In the genomic region with DNA sequence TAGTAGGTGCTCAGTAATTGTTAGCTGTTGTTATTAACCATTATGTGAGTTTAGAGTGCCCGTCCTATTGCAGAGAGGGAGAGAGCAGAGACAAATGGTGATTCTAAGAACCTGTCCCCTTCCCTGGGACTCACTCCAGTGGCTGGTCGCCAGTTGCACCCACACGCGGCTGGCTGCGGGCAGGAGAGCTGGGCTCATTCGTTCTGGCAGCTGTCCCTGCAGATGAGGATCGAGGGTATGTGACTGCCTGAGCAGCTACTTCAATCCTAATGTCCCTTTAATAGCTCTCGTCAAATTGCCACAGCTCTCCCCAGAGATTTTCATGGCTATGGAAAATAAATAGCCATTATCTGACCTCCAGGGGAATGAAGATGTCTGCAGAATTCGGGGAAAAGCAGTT, we compare ENCODE assay signal across 1 cellular context.
TF ChIP-seq lines count a peak whose summit lies in the region.

No MANE protein-coding gene starts in this region.

TF ChIP-seq in GM23338, 12 proteins besides CTCF, POLR2A, EP300 and RAD21 (continued from another document):
- TF ChIP-seq, protein P1, sequence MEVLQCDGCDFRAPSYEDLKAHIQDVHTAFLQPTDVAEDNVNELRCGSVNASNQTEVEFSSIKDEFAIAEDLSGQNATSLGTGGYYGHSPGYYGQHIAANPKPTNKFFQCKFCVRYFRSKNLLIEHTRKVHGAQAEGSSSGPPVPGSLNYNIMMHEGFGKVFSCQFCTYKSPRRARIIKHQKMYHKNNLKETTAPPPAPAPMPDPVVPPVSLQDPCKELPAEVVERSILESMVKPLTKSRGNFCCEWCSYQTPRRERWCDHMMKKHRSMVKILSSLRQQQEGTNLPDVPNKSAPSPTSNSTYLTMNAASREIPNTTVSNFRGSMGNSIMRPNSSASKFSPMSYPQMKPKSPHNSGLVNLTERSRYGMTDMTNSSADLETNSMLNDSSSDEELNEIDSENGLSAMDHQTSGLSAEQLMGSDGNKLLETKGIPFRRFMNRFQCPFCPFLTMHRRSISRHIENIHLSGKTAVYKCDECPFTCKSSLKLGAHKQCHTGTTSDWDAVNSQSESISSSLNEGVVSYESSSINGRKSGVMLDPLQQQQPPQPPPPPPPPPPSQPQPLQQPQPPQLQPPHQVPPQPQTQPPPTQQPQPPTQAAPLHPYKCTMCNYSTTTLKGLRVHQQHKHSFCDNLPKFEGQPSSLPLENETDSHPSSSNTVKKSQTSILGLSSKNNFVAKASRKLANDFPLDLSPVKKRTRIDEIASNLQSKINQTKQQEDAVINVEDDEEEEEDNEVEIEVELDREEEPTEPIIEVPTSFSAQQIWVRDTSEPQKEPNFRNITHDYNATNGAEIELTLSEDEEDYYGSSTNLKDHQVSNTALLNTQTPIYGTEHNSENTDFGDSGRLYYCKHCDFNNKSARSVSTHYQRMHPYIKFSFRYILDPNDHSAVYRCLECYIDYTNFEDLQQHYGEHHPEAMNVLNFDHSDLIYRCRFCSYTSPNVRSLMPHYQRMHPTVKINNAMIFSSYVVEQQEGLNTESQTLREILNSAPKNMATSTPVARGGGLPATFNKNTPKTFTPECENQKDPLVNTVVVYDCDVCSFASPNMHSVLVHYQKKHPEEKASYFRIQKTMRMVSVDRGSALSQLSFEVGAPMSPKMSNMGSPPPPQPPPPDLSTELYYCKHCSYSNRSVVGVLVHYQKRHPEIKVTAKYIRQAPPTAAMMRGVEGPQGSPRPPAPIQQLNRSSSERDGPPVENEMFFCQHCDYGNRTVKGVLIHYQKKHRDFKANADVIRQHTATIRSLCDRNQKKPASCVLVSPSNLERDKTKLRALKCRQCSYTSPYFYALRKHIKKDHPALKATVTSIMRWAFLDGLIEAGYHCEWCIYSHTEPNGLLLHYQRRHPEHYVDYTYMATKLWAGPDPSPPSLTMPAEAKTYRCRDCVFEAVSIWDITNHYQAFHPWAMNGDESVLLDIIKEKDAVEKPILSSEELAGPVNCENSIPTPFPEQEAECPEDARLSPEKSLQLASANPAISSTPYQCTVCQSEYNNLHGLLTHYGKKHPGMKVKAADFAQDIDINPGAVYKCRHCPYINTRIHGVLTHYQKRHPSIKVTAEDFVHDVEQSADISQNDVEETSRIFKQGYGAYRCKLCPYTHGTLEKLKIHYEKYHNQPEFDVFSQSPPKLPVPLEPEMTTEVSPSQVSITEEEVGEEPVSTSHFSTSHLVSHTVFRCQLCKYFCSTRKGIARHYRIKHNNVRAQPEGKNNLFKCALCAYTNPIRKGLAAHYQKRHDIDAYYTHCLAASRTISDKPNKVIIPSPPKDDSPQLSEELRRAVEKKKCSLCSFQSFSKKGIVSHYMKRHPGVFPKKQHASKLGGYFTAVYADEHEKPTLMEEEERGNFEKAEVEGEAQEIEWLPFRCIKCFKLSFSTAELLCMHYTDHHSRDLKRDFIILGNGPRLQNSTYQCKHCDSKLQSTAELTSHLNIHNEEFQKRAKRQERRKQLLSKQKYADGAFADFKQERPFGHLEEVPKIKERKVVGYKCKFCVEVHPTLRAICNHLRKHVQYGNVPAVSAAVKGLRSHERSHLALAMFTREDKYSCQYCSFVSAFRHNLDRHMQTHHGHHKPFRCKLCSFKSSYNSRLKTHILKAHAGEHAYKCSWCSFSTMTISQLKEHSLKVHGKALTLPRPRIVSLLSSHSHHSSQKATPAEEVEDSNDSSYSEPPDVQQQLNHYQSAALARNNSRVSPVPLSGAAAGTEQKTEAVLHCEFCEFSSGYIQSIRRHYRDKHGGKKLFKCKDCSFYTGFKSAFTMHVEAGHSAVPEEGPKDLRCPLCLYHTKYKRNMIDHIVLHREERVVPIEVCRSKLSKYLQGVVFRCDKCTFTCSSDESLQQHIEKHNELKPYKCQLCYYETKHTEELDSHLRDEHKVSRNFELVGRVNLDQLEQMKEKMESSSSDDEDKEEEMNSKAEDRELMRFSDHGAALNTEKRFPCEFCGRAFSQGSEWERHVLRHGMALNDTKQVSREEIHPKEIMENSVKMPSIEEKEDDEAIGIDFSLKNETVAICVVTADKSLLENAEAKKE (CRISPR knock-in tag; IDR thresholded peaks at IDR 0.05): no peak
- no peak for TF ChIP-seq ZNF114 (CRISPR knock-in tag; IDR thresholded peaks at IDR 0.05)
- TF ChIP-seq JUNB (IDR thresholded peaks at IDR 0.05; ENCODE audit: unreplicated experiment): no peak
- TF ChIP-seq, protein P2, sequence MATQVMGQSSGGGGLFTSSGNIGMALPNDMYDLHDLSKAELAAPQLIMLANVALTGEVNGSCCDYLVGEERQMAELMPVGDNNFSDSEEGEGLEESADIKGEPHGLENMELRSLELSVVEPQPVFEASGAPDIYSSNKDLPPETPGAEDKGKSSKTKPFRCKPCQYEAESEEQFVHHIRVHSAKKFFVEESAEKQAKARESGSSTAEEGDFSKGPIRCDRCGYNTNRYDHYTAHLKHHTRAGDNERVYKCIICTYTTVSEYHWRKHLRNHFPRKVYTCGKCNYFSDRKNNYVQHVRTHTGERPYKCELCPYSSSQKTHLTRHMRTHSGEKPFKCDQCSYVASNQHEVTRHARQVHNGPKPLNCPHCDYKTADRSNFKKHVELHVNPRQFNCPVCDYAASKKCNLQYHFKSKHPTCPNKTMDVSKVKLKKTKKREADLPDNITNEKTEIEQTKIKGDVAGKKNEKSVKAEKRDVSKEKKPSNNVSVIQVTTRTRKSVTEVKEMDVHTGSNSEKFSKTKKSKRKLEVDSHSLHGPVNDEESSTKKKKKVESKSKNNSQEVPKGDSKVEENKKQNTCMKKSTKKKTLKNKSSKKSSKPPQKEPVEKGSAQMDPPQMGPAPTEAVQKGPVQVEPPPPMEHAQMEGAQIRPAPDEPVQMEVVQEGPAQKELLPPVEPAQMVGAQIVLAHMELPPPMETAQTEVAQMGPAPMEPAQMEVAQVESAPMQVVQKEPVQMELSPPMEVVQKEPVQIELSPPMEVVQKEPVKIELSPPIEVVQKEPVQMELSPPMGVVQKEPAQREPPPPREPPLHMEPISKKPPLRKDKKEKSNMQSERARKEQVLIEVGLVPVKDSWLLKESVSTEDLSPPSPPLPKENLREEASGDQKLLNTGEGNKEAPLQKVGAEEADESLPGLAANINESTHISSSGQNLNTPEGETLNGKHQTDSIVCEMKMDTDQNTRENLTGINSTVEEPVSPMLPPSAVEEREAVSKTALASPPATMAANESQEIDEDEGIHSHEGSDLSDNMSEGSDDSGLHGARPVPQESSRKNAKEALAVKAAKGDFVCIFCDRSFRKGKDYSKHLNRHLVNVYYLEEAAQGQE (IDR thresholded peaks at IDR 0.05; ENCODE audit: unreplicated experiment): no peak
